In the genomic region with DNA sequence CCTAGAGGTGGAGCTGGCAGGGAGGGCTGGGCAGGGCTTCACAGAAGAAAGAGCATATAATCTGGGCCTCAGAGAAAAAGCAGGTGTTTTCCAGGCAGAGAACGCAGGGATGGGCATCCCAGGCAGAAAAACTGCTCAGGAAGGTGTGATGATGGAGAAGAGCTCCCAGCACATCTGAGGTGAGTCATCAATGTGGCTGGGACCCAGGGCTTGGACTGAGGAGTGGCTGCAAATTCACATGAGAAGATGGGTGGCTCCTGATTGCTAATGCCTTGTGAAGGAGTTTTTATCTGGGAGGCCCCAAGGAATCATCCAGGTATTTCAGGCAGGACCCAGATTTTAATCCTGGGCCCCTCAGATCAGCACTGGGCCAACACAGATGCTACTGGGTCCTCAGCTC, we compare ENCODE assay signal across 15 cellular contexts. TPM values are rescaled to one million over a fixed set of nuclear protein-coding genes. Genes with fewer than 3 reads are reported as not detected.
A peak's percentile ranks its signal among the peaks of the same experiment; 100 is the strongest.
DNase-seq lines count a peak whose midpoint lies in the region; ATAC-seq and TF ChIP-seq lines count a peak whose summit lies in the region.
"Had no signal": no experiment of that assay in that cellular context is flagged by ENCODE, and none has a peak within 500 bp of the region (broad histone marks: within the 10 kb centered on the region; RNA-seq: fewer than 3 reads in every experiment).

No MANE protein-coding gene starts in this region.

- H3K4me3 ChIP-seq in skin epidermis, result no peak overlapping the region

- ATAC-seq in HG02610 (IDR thresholded peaks at IDR 0.05; ENCODE audit: unreplicated experiment) (no peak), T-cell (replicated peaks in 1 of 4) (no peak)
- ATAC-seq: stimulated activated naive B cell treated with anti-CD40 and anti-IgM and Interleukin-4, amounts not matched to agents 10 μg/mL and 1 μg/mL and 100 μg/mL, for 72 hours had no signal

- H3K9me3 Mint-ChIP-seq in osteocyte (ENCODE audit: unreplicated experiment) (no peaks in the 10 kb centered on the region), T-cell (no peaks in the 10 kb centered on the region)
- H3K9me3 Mint-ChIP-seq: activated CD4-positive, alpha-beta memory T cell treated with anti-CD3 and anti-CD28 coated beads, Interleukin-2, amount 10 ng/mL, durations not matched to agents 7 days and 5 days; stimulated activated naive B cell treated with anti-CD40 and anti-IgM and Interleukin-4, amounts not matched to agents 10 μg/mL and 1 μg/mL and 100 μg/mL, for 72 hours had no signal

- H3K36me3 Mint-ChIP-seq in osteocyte (ENCODE audit: unreplicated experiment), result no peaks in the 10 kb centered on the region
- no peaks in the 10 kb centered on the region for H3K36me3 Mint-ChIP-seq in T-cell
- H3K36me3 Mint-ChIP-seq: stimulated activated naive B cell treated with anti-CD40 and anti-IgM and Interleukin-4, amounts not matched to agents 10 μg/mL and 1 μg/mL and 100 μg/mL, for 72 hours had no signal

- H3K4me1 Mint-ChIP-seq in osteocyte (ENCODE audit: unreplicated experiment), result no peaks in the 10 kb centered on the region
- peaks cover 9 to 16% (median 11%) of the 10 kb centered on the region in 3 donors for H3K4me1 Mint-ChIP-seq in T-cell

- CTCF ChIA-PET in RWPE1 (lab: Yijun Ruan, JAX) (interaction anchor here (0.6 kb wide), 3 partner anchors 85 to 267 kb away, joined by 3 read pairs; no protein-coding TSS in a partner anchor), T-cell (lab: Charles Lee) (no interaction called here)

- POLR2A ChIA-PET in RWPE1 (lab: Yijun Ruan, JAX; ENCODE audit: low non-redundant PET) (no interaction called here), T-cell (lab: Charles Lee) (no interaction called here)

- peaks cover 59% of the 10 kb centered on the region for H3K27me3 Mint-ChIP-seq in osteocyte (ENCODE audit: unreplicated experiment)
- H3K27me3 Mint-ChIP-seq in T-cell, result peaks cover 0 to 2% of the 10 kb centered on the region in 2 donors

- DNase-seq in DMS53 treated with DMSO at 0.1 percent for 48 hours (lab: John Stamatoyannopoulos, UW; ENCODE audit: unreplicated experiment) (peak; percentile 38), RWPE1 (ENCODE audit: low spot score) (peak; percentile 81), iris pigment epithelial cell (ENCODE audit: low read depth) (peak; percentile 10), osteocyte (ENCODE audit: extremely low spot score, unreplicated experiment) (no peak), globus pallidus (ENCODE audit: low spot score) (no peak), T-cell (no peak)
- DNase-seq: activated CD4-positive, alpha-beta memory T cell treated with anti-CD3 and anti-CD28 coated beads, Interleukin-2, amount 10 ng/mL, durations not matched to agents 7 days and 5 days; activated effector memory CD4-positive, alpha-beta T cell treated with anti-CD3 and anti-CD28 coated beads, Interleukin-2, amount 50 U/mL, for 16 hours; AML-193; NCI-H187 treated with DMSO at 0.1 percent for 48 hours; SIG-M5; stimulated activated naive B cell treated with anti-CD40 and anti-IgM and Interleukin-4, amounts not matched to agents 10 μg/mL and 1 μg/mL and 100 μg/mL, for 72 hours had no signal

- no peak overlapping the region for H3K4me3 Mint-ChIP-seq in osteocyte (ENCODE audit: unreplicated experiment)
- no peak overlapping the region for H3K4me3 Mint-ChIP-seq in T-cell
- H3K4me3 Mint-ChIP-seq: activated CD4-positive, alpha-beta memory T cell treated with anti-CD3 and anti-CD28 coated beads, Interleukin-2, amount 10 ng/mL, durations not matched to agents 7 days and 5 days; stimulated activated naive B cell treated with anti-CD40 and anti-IgM and Interleukin-4, amounts not matched to agents 10 μg/mL and 1 μg/mL and 100 μg/mL, for 72 hours had no signal

- H3K27ac ChIP-seq in RWPE1 (peak overlapping the region; percentile 98), skin epidermis (peak overlapping the region in 13 of 21 experiments; percentile 4 to 78 (median 62))

- TF ChIP-seq CTCF in RWPE1 (conservative IDR thresholded peaks at IDR 0.05; ENCODE audit: low read depth) (no peak), osteocyte (IDR thresholded peaks at IDR 0.05) (no peak)

- H3K27ac Mint-ChIP-seq in osteocyte (ENCODE audit: unreplicated experiment), result no peak overlapping the region
- no peak overlapping the region for H3K27ac Mint-ChIP-seq in T-cell
- H3K27ac Mint-ChIP-seq: activated CD4-positive, alpha-beta memory T cell treated with anti-CD3 and anti-CD28 coated beads, Interleukin-2, amount 10 ng/mL, durations not matched to agents 7 days and 5 days; stimulated activated naive B cell treated with anti-CD40 and anti-IgM and Interleukin-4, amounts not matched to agents 10 μg/mL and 1 μg/mL and 100 μg/mL, for 72 hours had no signal

RNA-seq across cellular contexts. Expression of gene IL1F10, which starts 10.2 kb away (rescaled TPM):
- total RNA-seq in osteocyte, result not detected in 2 replicates
- not detected for total RNA-seq in T-cell
- total RNA-seq: activated CD4-positive, alpha-beta memory T cell treated with anti-CD3 and anti-CD28 coated beads, Interleukin-2, amount 10 ng/mL, durations not matched to agents 7 days and 5 days; dermis blood vessel endothelial cell had no signal

RNA-seq across cellular contexts. Expression of gene IL36RN, which starts 18.9 kb away (rescaled TPM):
- not detected in 2 replicates for total RNA-seq in osteocyte
- total RNA-seq in T-cell, result not detected
- total RNA-seq: activated CD4-positive, alpha-beta memory T cell treated with anti-CD3 and anti-CD28 coated beads, Interleukin-2, amount 10 ng/mL, durations not matched to agents 7 days and 5 days; dermis blood vessel endothelial cell had no signal

RNA-seq across cellular contexts. Expression of gene IL36B, which starts 25.3 kb away (rescaled TPM):
- not detected in 2 replicates for total RNA-seq in osteocyte
- not detected for total RNA-seq in T-cell
- total RNA-seq: activated CD4-positive, alpha-beta memory T cell treated with anti-CD3 and anti-CD28 coated beads, Interleukin-2, amount 10 ng/mL, durations not matched to agents 7 days and 5 days; dermis blood vessel endothelial cell had no signal

RNA-seq across cellular contexts. Expression of gene IL1RN, which starts 49.5 kb away (rescaled TPM):
- total RNA-seq in osteocyte, result not detected in 2 replicates
- not detected for total RNA-seq in T-cell

Comparison
In these comparisons a context has a peak if more than half of its experiments do, and no peak if none do; other contexts are left out.
1. DNase-seq: peak in DMS53 treated with DMSO at 0.1 percent for 48 hours (single experiment), RWPE1 (single experiment) and iris pigment epithelial cell (single experiment); none in osteocyte (single experiment), globus pallidus (single experiment) and T-cell (0 of 34).